ENCODE assay signal across 1 cellular context in the genomic region with DNA sequence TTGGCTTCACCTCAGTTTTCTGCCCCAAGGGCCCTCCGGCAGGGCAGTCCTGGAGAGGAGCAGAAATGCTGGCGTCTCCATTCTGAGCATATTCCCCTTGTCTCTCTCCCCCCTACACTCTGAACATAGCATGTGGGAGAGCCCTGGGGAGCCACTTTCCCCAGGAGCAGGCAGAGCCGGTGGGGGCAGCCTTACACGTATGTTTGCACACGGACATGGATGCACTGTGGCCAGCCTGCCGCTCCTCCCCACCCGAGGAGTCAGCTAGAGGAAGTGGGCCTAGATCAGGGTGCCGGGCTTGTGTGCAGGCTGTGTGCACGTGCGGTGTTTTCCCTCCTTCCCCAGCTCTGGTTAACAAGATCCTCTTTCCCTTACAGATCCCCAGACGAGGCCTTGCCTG.
TF ChIP-seq lines count a peak whose summit lies in the region.

No MANE protein-coding gene starts in this region.

TF ChIP-seq in GM12878, 131 proteins besides CTCF, POLR2A, EP300 and RAD21:
- TF ChIP-seq JUND (IDR thresholded peaks at IDR 0.05; ENCODE audit: low read depth, low read length): no peak
- TF ChIP-seq SREBF2 (IDR thresholded peaks at IDR 0.05; ENCODE audit: low read length): no peak
- no peak for TF ChIP-seq MEF2A (IDR thresholded peaks at IDR 0.05; ENCODE audit: insufficient read depth, low read depth, low read length)
- no peak for TF ChIP-seq NBN (IDR thresholded peaks at IDR 0.05)
- TF ChIP-seq SIN3A (IDR thresholded peaks at IDR 0.05; ENCODE audit: low read depth, low read length): no peak
- TF ChIP-seq PAX5 (IDR thresholded peaks at IDR 0.05; ENCODE audit: borderline replicate concordance, low read depth, low read length): no peak
- no peak for TF ChIP-seq ZSCAN29 (IDR thresholded peaks at IDR 0.05)
- no peak for TF ChIP-seq BACH1 (IDR thresholded peaks at IDR 0.05; ENCODE audit: borderline replicate concordance)
- TF ChIP-seq, protein P1, sequence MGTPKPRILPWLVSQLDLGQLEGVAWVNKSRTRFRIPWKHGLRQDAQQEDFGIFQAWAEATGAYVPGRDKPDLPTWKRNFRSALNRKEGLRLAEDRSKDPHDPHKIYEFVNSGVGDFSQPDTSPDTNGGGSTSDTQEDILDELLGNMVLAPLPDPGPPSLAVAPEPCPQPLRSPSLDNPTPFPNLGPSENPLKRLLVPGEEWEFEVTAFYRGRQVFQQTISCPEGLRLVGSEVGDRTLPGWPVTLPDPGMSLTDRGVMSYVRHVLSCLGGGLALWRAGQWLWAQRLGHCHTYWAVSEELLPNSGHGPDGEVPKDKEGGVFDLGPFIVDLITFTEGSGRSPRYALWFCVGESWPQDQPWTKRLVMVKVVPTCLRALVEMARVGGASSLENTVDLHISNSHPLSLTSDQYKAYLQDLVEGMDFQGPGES (IDR thresholded peaks at IDR 0.05): no peak
- TF ChIP-seq STAT1 (conservative IDR thresholded peaks at IDR 0.05): no peak
